ENCODE assay signal across 8 cellular contexts in genomic region chr19:6530385-6531162, GRCh38. TPM values are rescaled to one million over a fixed set of nuclear protein-coding genes. Genes with fewer than 3 reads are reported as not detected.
DNase-seq lines count a peak whose midpoint lies in the region; ATAC-seq lines count a peak whose summit lies in the region.

Gene TNFSF9 (plus strand): TSS chr19:6531026. CDS start chr19:6531037, 11 bp downstream.

- no peaks in the 10 kb centered on the region for H3K9me3 Mint-ChIP-seq in activated CD4-positive, alpha-beta T cell treated with anti-CD3 and anti-CD28 coated beads for 36 hours (ENCODE audit: low read depth)

- intact Hi-C loops in activated CD4-positive, alpha-beta T cell treated with anti-CD3 and anti-CD28 coated beads for 36 hours (cut with DNase I, micrococcal nuclease) = loop anchor here in 1 of 2 experiments (1.0 to 5.0 kb wide), 4 partner anchors 14 to 332 kb away; partner anchors contain the start of gene GPR108

- peaks cover 30% of the 10 kb centered on the region for H3K4me1 Mint-ChIP-seq in activated CD4-positive, alpha-beta T cell treated with anti-CD3 and anti-CD28 coated beads for 36 hours

- H3K4me3 Mint-ChIP-seq in activated CD4-positive, alpha-beta T cell treated with anti-CD3 and anti-CD28 coated beads for 36 hours = peak within 1 kb of the TSS; percentile 77

- no peaks in the 10 kb centered on the region for H3K36me3 Mint-ChIP-seq in activated CD4-positive, alpha-beta T cell treated with anti-CD3 and anti-CD28 coated beads for 36 hours (ENCODE audit: low read depth)

- CTCF ChIA-PET in activated CD4-positive, alpha-beta T cell treated with anti-CD3 and anti-CD28 coated beads for 36 hours (lab: Charles Lee) = interaction anchor here (1.0 kb wide), 1 partner anchor 48 kb away, joined by 4 read pairs; no protein-coding TSS in a partner anchor

- peak within 1 kb of the TSS; percentile 80 for H3K27ac Mint-ChIP-seq in activated CD4-positive, alpha-beta T cell treated with anti-CD3 and anti-CD28 coated beads for 36 hours

- POLR2A ChIA-PET in activated CD4-positive, alpha-beta T cell treated with anti-CD3 and anti-CD28 coated beads for 36 hours (lab: Charles Lee) = interaction anchor here (0.6 to 0.7 kb wide), 2 partner anchors 626 to 936 kb away, joined by 3 read pairs; partner anchors contain the start of gene VMAC

- peak; percentile 22 for ATAC-seq in HG02623 (IDR thresholded peaks at IDR 0.05; ENCODE audit: unreplicated experiment)
- peak; percentile 73 for ATAC-seq in activated CD4-positive, alpha-beta T cell treated with anti-CD3 and anti-CD28 coated beads for 36 hours

- DNase-seq in EL = peak; percentile 89
- peak; percentile 76 for DNase-seq in NCI-H2196 (lab: John Stamatoyannopoulos, UW; ENCODE audit: unreplicated experiment)
- peak; percentile 90 for DNase-seq in activated CD4-positive, alpha-beta T cell treated with anti-CD3 and anti-CD28 coated beads for 36 hours
- DNase-seq in cerebellum (ENCODE audit: low spot score) = peak; percentile 92
- peak; percentile 92 for DNase-seq in kidney tubule cell (ENCODE audit: low spot score)
- DNase-seq in stimulated activated CD4-positive, alpha-beta T cell treated with anti-CD3 and anti-CD28 coated beads, Interleukin-15, amount 100 ng/mL, for 48 hours (ENCODE audit: low read depth in 2 of 2) = peak; percentile 63 to 74
- DNase-seq in GM19240 (ENCODE audit: insufficient read length, low spot score) = no peak

- H3K27me3 Mint-ChIP-seq in activated CD4-positive, alpha-beta T cell treated with anti-CD3 and anti-CD28 coated beads for 36 hours = peaks cover 36% of the 10 kb centered on the region

RNA-seq across cellular contexts. Expression of gene TNFSF9, which starts in this region (rescaled TPM):
- total RNA-seq in activated CD4-positive, alpha-beta T cell treated with anti-CD3 and anti-CD28 coated beads for 36 hours = under 1 TPM; 0.49 to 0.57 TPM
- 1.2 TPM for total RNA-seq in cerebellum

Comparison
In these comparisons a context has a peak if more than half of its experiments do, and no peak if none do; other contexts are left out.
1. Peak in DNase-seq and ATAC-seq in activated CD4-positive, alpha-beta T cell treated with anti-CD3 and anti-CD28 coated beads for 36 hours; RNA of the gene not detected or under 1 TPM.